15 cellular contexts compared by ENCODE assay signal in the genomic region with DNA sequence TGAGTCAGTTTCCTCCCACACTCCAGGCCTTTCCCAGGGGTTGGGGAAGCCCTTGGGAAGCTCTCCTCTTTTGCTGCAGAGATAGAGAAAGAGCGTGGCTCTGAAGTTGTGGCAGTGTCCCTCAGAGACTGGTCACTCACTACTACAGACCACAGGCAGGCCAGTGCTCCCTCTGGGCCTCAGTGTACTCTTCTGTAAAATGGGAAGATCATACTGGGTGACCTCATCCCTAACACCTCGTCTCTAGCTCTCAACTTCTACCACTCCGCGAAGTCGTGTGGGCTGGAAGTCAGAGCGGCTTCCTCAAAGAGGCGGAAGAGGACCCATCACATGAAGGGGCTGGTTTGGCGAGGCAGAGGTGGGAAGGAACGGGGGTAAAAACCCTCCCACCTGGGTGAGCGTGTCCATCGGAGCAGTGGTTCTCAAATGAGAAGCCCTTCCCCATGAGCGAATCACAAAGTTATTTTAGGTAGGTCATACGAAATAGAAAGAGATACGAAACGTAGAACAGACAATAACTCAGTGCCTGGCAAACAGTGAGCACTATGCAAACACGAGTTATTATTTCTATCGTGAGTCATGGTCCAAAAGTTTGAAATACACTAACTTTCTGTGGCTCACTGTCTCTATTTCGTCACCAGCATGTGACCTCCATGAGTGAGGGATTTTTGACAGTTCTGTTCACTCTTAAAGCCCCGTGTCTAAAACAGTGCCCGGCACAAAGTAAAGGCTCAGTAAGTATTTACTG. TPM values are rescaled to one million over a fixed set of nuclear protein-coding genes. Genes with fewer than 3 reads are reported as not detected.
DNase-seq lines count a peak whose midpoint lies in the region; FAIRE-seq and TF ChIP-seq lines count a peak whose summit lies in the region.
"Had no signal": no experiment of that assay in that cellular context is flagged by ENCODE, and none has a peak within 500 bp of the region (broad histone marks: within the 10 kb centered on the region; RNA-seq: fewer than 3 reads in every experiment).

No MANE protein-coding gene starts in this region.

- peak overlapping the region; percentile 25 for H3K4me2 ChIP-seq in mesenchymal stem cell (ENCODE audit: low read length, poor library complexity, severe bottlenecking)

- intact Hi-C loops in activated CD4-positive, alpha-beta memory T cell treated with anti-CD3 and anti-CD28 coated beads for 36 hours (cut with micrococcal nuclease): no loop called here

- 88% methylated on average over 19 of the region's 20 CpGs for WGBS in mesenchymal stem cell

- H3K27ac Mint-ChIP-seq in activated CD4-positive, alpha-beta memory T cell treated with anti-CD3 and anti-CD28 coated beads for 36 hours: no peak overlapping the region
- H3K27ac Mint-ChIP-seq: nephron had no signal

- H2BK15ac ChIP-seq in mesenchymal stem cell (ENCODE audit: low read depth, poor library complexity, severe bottlenecking): no peak overlapping the region

- peak; percentile 64 for DNase-seq in AG20443 (ENCODE audit: low spot score)
- DNase-seq in HuH-7.5 (ENCODE audit: low spot score): peak; percentile 51
- DNase-seq in bronchial epithelial cell (ENCODE audit: low read depth): peak; percentile 86
- no peak for DNase-seq in mesenchymal stem cell
- DNase-seq in activated CD4-positive, alpha-beta memory T cell treated with anti-CD3 and anti-CD28 coated beads for 36 hours: no peak
- no peak for DNase-seq in amniotic stem cell (lab: John Stamatoyannopoulos, UW)
- no peak for DNase-seq in D341Med (ENCODE audit: low spot score)
- DNase-seq in NCI-H1417 (lab: John Stamatoyannopoulos, UW): no peak
- DNase-seq: activated CD4-positive, alpha-beta T cell treated with anti-CD3 and anti-CD28 coated beads, Interleukin-2, amount 50 U/mL, for 48 hours; adrenal gland; hippocampal formation; NCI-H187; RPMI8226; tibial artery had no signal

- H4K8ac ChIP-seq in mesenchymal stem cell (ENCODE audit: low read length): no peak overlapping the region

- H3K27me3 Mint-ChIP-seq in activated CD4-positive, alpha-beta memory T cell treated with anti-CD3 and anti-CD28 coated beads for 36 hours: no peaks in the 10 kb centered on the region

- H3K79me1 ChIP-seq in mesenchymal stem cell (replicated peaks; ENCODE audit: low read length, poor library complexity, severe bottlenecking): no peaks in the 10 kb centered on the region

- H3K4me1 ChIP-seq in mesenchymal stem cell (ENCODE audit: control insufficient read depth, insufficient read depth, low read depth, low read length): peaks cover 7% of the 10 kb centered on the region
- H3K4me1 ChIP-seq: adrenal gland, tibial artery had no signal

- H3K14ac ChIP-seq in mesenchymal stem cell (ENCODE audit: low read length in 2 of 2): no peak overlapping the region

- FAIRE-seq in bronchial epithelial cell (lab: Jason Lieb, UNC): no peak

- H3K36me3 ChIP-seq in bronchial epithelial cell (ENCODE audit: control insufficient read depth, insufficient read depth, low read length) (no peaks in the 10 kb centered on the region), mesenchymal stem cell (ENCODE audit: control insufficient read depth in 1 of 2, insufficient read depth in 2 of 2, low read depth in 1 of 2, low read length in 2 of 2) (no peaks in the 10 kb centered on the region)
- H3K36me3 ChIP-seq: adrenal gland had no signal

- H2BK5ac ChIP-seq in mesenchymal stem cell (ENCODE audit: low read depth, low read length, poor library complexity, severe bottlenecking): no peak overlapping the region

- POLR2A ChIA-PET in activated CD4-positive, alpha-beta memory T cell treated with anti-CD3 and anti-CD28 coated beads for 36 hours (lab: Charles Lee): interaction anchor here (0.6 kb wide), 1 partner anchor 31 kb away, joined by 5 read pairs; no protein-coding TSS in a partner anchor

- H2AK5ac ChIP-seq in mesenchymal stem cell (ENCODE audit: low read length, severe bottlenecking): no peak overlapping the region

- H3K23ac ChIP-seq in mesenchymal stem cell (ENCODE audit: low read length in 2 of 2): no peak overlapping the region

- no peak for TF ChIP-seq CTCF in bronchial epithelial cell (IDR thresholded peaks at IDR 0.05; ENCODE audit: insufficient read depth, low read length, severe bottlenecking)

- H3K9ac ChIP-seq in mesenchymal stem cell (ENCODE audit: low read length): peak overlapping the region; percentile 68

- H4K91ac ChIP-seq in mesenchymal stem cell (ENCODE audit: low read length): no peak overlapping the region

- peaks cover 11% of the 10 kb centered on the region for H3K4me1 Mint-ChIP-seq in activated CD4-positive, alpha-beta memory T cell treated with anti-CD3 and anti-CD28 coated beads for 36 hours (ENCODE audit: low read depth)
- H3K4me1 Mint-ChIP-seq: nephron had no signal

- H2BK12ac ChIP-seq in mesenchymal stem cell (ENCODE audit: low read length in 2 of 2): no peak overlapping the region

- H3K18ac ChIP-seq in mesenchymal stem cell (ENCODE audit: low read depth in 1 of 2, low read length in 2 of 2): no peak overlapping the region

- H2AFZ ChIP-seq in mesenchymal stem cell (ENCODE audit: low read depth, low read length): no peak overlapping the region

- H2BK120ac ChIP-seq in mesenchymal stem cell (ENCODE audit: low read depth, low read length): no peak overlapping the region

- CTCF ChIA-PET in activated CD4-positive, alpha-beta memory T cell treated with anti-CD3 and anti-CD28 coated beads for 36 hours (lab: Charles Lee): no interaction called here

- H3K4ac ChIP-seq in mesenchymal stem cell (ENCODE audit: low read depth in 1 of 2, low read length in 2 of 2): no peak overlapping the region

- H3K4me3 ChIP-seq in bronchial epithelial cell (ENCODE audit: low read depth, low read length): no peak overlapping the region
- peak overlapping the region in 1 of 2 experiments; percentile 17 for H3K4me3 ChIP-seq in mesenchymal stem cell (ENCODE audit: insufficient read depth in 1 of 2, low read depth in 1 of 2, low read length in 2 of 2)
- H3K4me3 ChIP-seq: adrenal gland, tibial artery had no signal

- H3K9me3 Mint-ChIP-seq in activated CD4-positive, alpha-beta memory T cell treated with anti-CD3 and anti-CD28 coated beads for 36 hours: no peaks in the 10 kb centered on the region
- H3K9me3 Mint-ChIP-seq: nephron had no signal

- no peak overlapping the region for H3K27ac ChIP-seq in mesenchymal stem cell (ENCODE audit: low read length, poor library complexity, severe bottlenecking)
- H3K27ac ChIP-seq: adrenal gland, tibial artery had no signal

- no peak overlapping the region for H3K4me3 Mint-ChIP-seq in activated CD4-positive, alpha-beta memory T cell treated with anti-CD3 and anti-CD28 coated beads for 36 hours
- H3K4me3 Mint-ChIP-seq: nephron had no signal

- H3K36me3 Mint-ChIP-seq in activated CD4-positive, alpha-beta memory T cell treated with anti-CD3 and anti-CD28 coated beads for 36 hours: no peaks in the 10 kb centered on the region

- no peaks in the 10 kb centered on the region for H3K27me3 ChIP-seq in bronchial epithelial cell (ENCODE audit: control insufficient read depth, insufficient read depth, low read length)
- H3K27me3 ChIP-seq in mesenchymal stem cell (ENCODE audit: control insufficient read depth in 1 of 2, insufficient read depth in 1 of 2, low read length in 2 of 2): peaks cover 0 to 3% of the 10 kb centered on the region in 2 experiments
- H3K27me3 ChIP-seq: adrenal gland, tibial artery had no signal

- H3K9me3 ChIP-seq in mesenchymal stem cell (ENCODE audit: control insufficient read depth, low read length): no peaks in the 10 kb centered on the region
- H3K9me3 ChIP-seq: adrenal gland, tibial artery had no signal

RNA-seq across cellular contexts. Expression of a gene that starts 32.7 kb away (rescaled TPM):
- 19.8 and 24.5 TPM in 2 replicates for total RNA-seq in bronchial epithelial cell
- 18.0 TPM for polyA plus RNA-seq in mesenchymal stem cell (2013, experiment 1 of 2)
- polyA plus RNA-seq in mesenchymal stem cell (2013, experiment 2 of 2): 18.8 TPM
- total RNA-seq in activated CD4-positive, alpha-beta memory T cell treated with anti-CD3 and anti-CD28 coated beads for 36 hours: 10 to 100 TPM; 23.5 to 25.6 TPM

Comparison
In these comparisons a context has a peak if more than half of its experiments do, and no peak if none do; other contexts are left out.
1. DNase-seq: peak in AG20443 (single experiment), HuH-7.5 (single experiment) and bronchial epithelial cell (single experiment); none in mesenchymal stem cell (single experiment), activated CD4-positive, alpha-beta memory T cell treated with anti-CD3 and anti-CD28 coated beads for 36 hours (single experiment), amniotic stem cell (single experiment), D341Med (single experiment) and NCI-H1417 (0 of 3).